Comparison of ENCODE assay signal across 20 cellular contexts in the genomic region with DNA sequence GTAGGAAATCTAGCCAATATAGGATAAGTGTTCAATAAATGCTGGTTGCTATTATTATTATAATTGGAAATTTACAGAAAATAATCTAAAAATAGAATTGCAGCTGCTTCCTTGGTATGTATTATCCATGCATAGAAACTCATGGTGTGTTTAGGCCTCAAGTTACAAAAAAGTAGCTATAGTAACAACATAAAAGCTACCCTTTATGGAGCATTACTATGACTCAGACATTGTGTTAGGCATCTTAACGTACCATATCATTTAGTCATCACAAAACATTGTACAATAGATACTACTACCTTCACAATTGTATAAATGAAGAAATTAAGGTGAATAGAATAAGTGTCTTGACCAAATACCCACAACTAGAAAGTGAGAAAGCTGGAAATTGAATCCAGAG.
DNase-seq lines count a peak whose midpoint lies in the region; ATAC-seq and TF ChIP-seq lines count a peak whose summit lies in the region.
"Had no signal": no experiment of that assay in that cellular context is flagged by ENCODE, and none has a peak within 500 bp of the region (broad histone marks: within the 10 kb centered on the region; RNA-seq: fewer than 3 reads in every experiment).

No MANE protein-coding gene starts in this region.

- H3K4me2 ChIP-seq in PC-9, result peak overlapping the region; percentile 35; the same call in 1 of the 2 replicates

- H3K9me3 ChIP-seq in PC-9 (ENCODE audit: insufficient read depth, low read depth), result no peaks in the 10 kb centered on the region
- H3K9me3 ChIP-seq: thoracic aorta had no signal

- H3K27ac ChIP-seq in PC-9, result 0 out of 2 replicates have a peak overlapping the region, but pooled peaks have one; percentile 4
- H3K27ac ChIP-seq: brain microvascular endothelial cell, thoracic aorta had no signal

- H3F3A ChIP-seq in PC-9 (ENCODE audit: insufficient read depth, low read depth), result no peaks in the 10 kb centered on the region; the same call in 1 of the 2 replicates

- no TSS peak for BruUV-seq in PC-9 (replicated peaks; lab: Mats Ljungman, UMichigan)

- DNase-seq in ELR (ENCODE audit: low read depth) (peak; percentile 26), PC-9 (peak in 1 of 2 experiments; percentile 84), choroid plexus epithelial cell (ENCODE audit: low read depth) (peak; percentile 75), kidney epithelial cell (ENCODE audit: low read depth) (peak; percentile 16), LoVo (ENCODE audit: low spot score) (no peak), SKM-1 treated with dmso at 0.1 percent for 144 hours (lab: John Stamatoyannopoulos, UW; ENCODE audit: unreplicated experiment) (no peak)
- DNase-seq: ACHN; activated CD4-positive, CD25-positive, alpha-beta regulatory T cell treated with anti-CD3 and anti-CD28 coated beads, Interleukin-2, amount 50 U/mL, for 72 hours; activated naive CD4-positive, alpha-beta T cell treated with anti-CD3 and anti-CD28 coated beads, Interleukin-2, amount 50 U/mL, for 16 hours; activated T-cell treated with anti-CD3 and anti-CD28 coated beads, Interleukin-2, amount 50 U/mL, for 4 hours; brain microvascular endothelial cell; C1 segment of cervical spinal cord; NCI-H524 treated with DMSO at 0.1 percent for 48 hours; RPMI8226; stimulated activated CD4-positive, alpha-beta T cell treated with anti-CD3 and anti-CD28 coated beads, Interleukin-2, amount 100 ng/mL, for 24 hours; stimulated activated naive CD4-positive, alpha-beta T cell; SW 1271 had no signal

- POLR2A ChIA-PET in PC-9 (lab: Charles Lee; ENCODE audit: unreplicated experiment), result interaction anchor here (0.7 kb wide), 1 partner anchor 630 kb away, joined by 4 read pairs; no protein-coding TSS in a partner anchor

- H3K27me3 ChIP-seq in PC-9 (ENCODE audit: insufficient read depth, low read depth) (no peaks in the 10 kb centered on the region), kidney epithelial cell (ENCODE audit: control insufficient read depth, insufficient read depth, low read length) (no peaks in the 10 kb centered on the region)
- H3K27me3 ChIP-seq: brain microvascular endothelial cell had no signal

- no peaks in the 10 kb centered on the region for H3K79me2 ChIP-seq in PC-9 (ENCODE audit: low read depth)

- H3K36me3 ChIP-seq in PC-9 (ENCODE audit: low read depth) (no peaks in the 10 kb centered on the region), kidney epithelial cell (ENCODE audit: control insufficient read depth, insufficient read depth, low read length) (no peaks in the 10 kb centered on the region)
- H3K36me3 ChIP-seq: brain microvascular endothelial cell, thoracic aorta had no signal

- ATAC-seq in HG02840 (IDR thresholded peaks at IDR 0.05; ENCODE audit: low FRiP score, unreplicated experiment) (no peak), GM21717 (IDR thresholded peaks at IDR 0.05; ENCODE audit: unreplicated experiment) (no peak)
- ATAC-seq: activated T-cell treated with anti-CD3 and anti-CD28 coated beads, Interleukin-2, amount 50 U/mL, for 4 hours had no signal

- peaks cover 39% of the 10 kb centered on the region for H3K4me1 ChIP-seq in PC-9 (replicated peaks; ENCODE audit: insufficient read depth)

- intact Hi-C loops in PC-9 (cut with micrococcal nuclease; ENCODE audit: unreplicated experiment), result loop anchor here (5.0 kb wide), 1 partner anchor 133 kb away; no protein-coding TSS in a partner anchor

- TF ChIP-seq CTCF in PC-9 (conservative IDR thresholded peaks at IDR 0.05) (no peak), choroid plexus epithelial cell (conservative IDR thresholded peaks at IDR 0.05; ENCODE audit: low read depth, low read length) (no peak), kidney epithelial cell (IDR thresholded peaks at IDR 0.05; ENCODE audit: insufficient read depth, low read length, poor library complexity, severe bottlenecking) (no peak)

- CTCF ChIA-PET in PC-9 (lab: Charles Lee), result no interaction called here

- no peak overlapping the region for H2AFZ ChIP-seq in PC-9

- no peaks in the 10 kb centered on the region for H3K9me2 ChIP-seq in PC-9 (ENCODE audit: insufficient read depth)

- H4K20me1 ChIP-seq in PC-9 (ENCODE audit: insufficient read depth), result no peaks in the 10 kb centered on the region

- H3K4me3 ChIP-seq in PC-9 (no peak overlapping the region), choroid plexus epithelial cell (ENCODE audit: low read depth, low read length) (no peak overlapping the region), kidney epithelial cell (ENCODE audit: low read depth, low read length) (no peak overlapping the region)
- H3K4me3 ChIP-seq: thoracic aorta had no signal

Comparison
In these comparisons a context has a peak if more than half of its experiments do, and no peak if none do; other contexts are left out.
1. DNase-seq: peak in ELR (single experiment), choroid plexus epithelial cell (single experiment) and kidney epithelial cell (single experiment); none in LoVo (single experiment) and SKM-1 treated with dmso at 0.1 percent for 144 hours (single experiment).